Comparison of ENCODE assay signal across 26 cellular contexts in genomic region chr20:34942301-34942700, GRCh38. TPM values are rescaled to one million over a fixed set of nuclear protein-coding genes. Genes with fewer than 3 reads are reported as not detected.
"Had no signal": no experiment of that assay in that cellular context is flagged by ENCODE, and none has a peak within 500 bp of the region (broad histone marks: within the 10 kb centered on the region; RNA-seq: fewer than 3 reads in every experiment).

No MANE protein-coding gene starts in this region.

- H3K27me3 ChIP-seq: colonic mucosa, esophagus muscularis mucosa, foreskin keratinocyte, ovary, spleen, suprapubic skin, transverse colon, upper lobe of right lung, uterus had no signal

- H3K4me3 ChIP-seq: colonic mucosa, esophagus muscularis mucosa, ovary, skin epidermis, spleen, suprapubic skin, transverse colon, upper lobe of right lung, uterus had no signal

- DNase-seq: colonic mucosa; dermis blood vessel endothelial cell; effector memory CD4-positive, alpha-beta T cell; foreskin keratinocyte; hypothalamus; immature natural killer cell; naive thymus-derived CD8-positive, alpha-beta T cell; nephron progenitor cell; nucleus accumbens; ovary; posterior cingulate gyrus; retina; spleen; stimulated activated CD4-positive, alpha-beta T cell treated with anti-CD3 and anti-CD28 coated beads, Interleukin-4, amount 100 ng/mL, for 4 hours; stimulated activated naive CD4-positive, alpha-beta T cell; stimulated activated naive CD8-positive, alpha-beta T cell treated with anti-CD3 and anti-CD28 coated beads, Interleukin-15, amount 100 ng/mL, for 72 hours; transverse colon; upper lobe of right lung; uterus had no signal

- ATAC-seq: foreskin keratinocyte; naive thymus-derived CD8-positive, alpha-beta T cell; sciatic nerve; stimulated activated naive CD8-positive, alpha-beta T cell treated with anti-CD3 and anti-CD28 coated beads, Interleukin-15, amount 100 ng/mL, for 72 hours; upper lobe of right lung had no signal

- H3K4me3 Mint-ChIP-seq: central memory CD8-positive, alpha-beta T cell; immature natural killer cell; naive thymus-derived CD8-positive, alpha-beta T cell; nephron progenitor cell; stimulated activated naive CD8-positive, alpha-beta T cell treated with anti-CD3 and anti-CD28 coated beads, Interleukin-15, amount 100 ng/mL, for 72 hours had no signal

- H3K27ac Mint-ChIP-seq: immature natural killer cell, nephron progenitor cell had no signal

- H3K9me3 ChIP-seq: colonic mucosa, esophagus muscularis mucosa, ovary, spleen, suprapubic skin, transverse colon, upper lobe of right lung, uterus had no signal

- H3K4me1 ChIP-seq: colonic mucosa, uterus had no signal

- H3K9me3 Mint-ChIP-seq: central memory CD8-positive, alpha-beta T cell; immature natural killer cell; naive thymus-derived CD8-positive, alpha-beta T cell; nephron progenitor cell; stimulated activated naive CD8-positive, alpha-beta T cell treated with anti-CD3 and anti-CD28 coated beads, Interleukin-15, amount 100 ng/mL, for 72 hours had no signal

- H3K36me3 ChIP-seq: ovary, uterus had no signal

- H3K4me1 Mint-ChIP-seq: central memory CD8-positive, alpha-beta T cell; immature natural killer cell; nephron progenitor cell had no signal

- H3K27me3 Mint-ChIP-seq: central memory CD8-positive, alpha-beta T cell; naive thymus-derived CD8-positive, alpha-beta T cell; stimulated activated naive CD8-positive, alpha-beta T cell treated with anti-CD3 and anti-CD28 coated beads, Interleukin-15, amount 100 ng/mL, for 72 hours had no signal

- H3K27ac ChIP-seq: colonic mucosa, esophagus muscularis mucosa, foreskin keratinocyte, ovary, skin epidermis, spleen, suprapubic skin, transverse colon, upper lobe of right lung, uterus had no signal

RNA-seq across cellular contexts. Expression of gene MYH7B, which starts 13.4 kb away (rescaled TPM):
- total RNA-seq: endothelial cell of umbilical vein, epithelial cell of proximal tubule had no signal
- polyA plus RNA-seq: immature natural killer cell had no signal
